In the genomic region with DNA sequence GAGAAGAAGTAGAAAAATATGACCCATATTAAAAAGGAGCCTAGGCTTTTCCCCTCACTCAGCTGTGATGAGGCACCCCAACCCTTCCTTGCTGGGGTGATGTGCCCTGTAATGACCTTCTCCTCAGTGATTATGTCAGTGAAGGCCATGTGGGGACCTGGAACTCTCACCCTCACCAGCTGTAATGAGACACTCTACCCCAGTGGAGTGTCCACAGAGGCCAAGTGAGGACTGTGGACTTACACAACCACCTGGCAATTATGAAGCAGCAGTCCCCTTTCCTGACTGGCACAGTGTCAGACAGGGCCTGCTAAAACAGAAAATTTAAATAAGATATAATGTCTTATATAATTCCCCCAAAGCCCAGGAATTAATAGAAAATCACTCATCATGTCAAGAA, we compare ENCODE assay signal across 1 cellular context.
TF ChIP-seq lines count a peak whose summit lies in the region.

No MANE protein-coding gene starts in this region.

TF ChIP-seq in IMR-90, 13 proteins besides CTCF, POLR2A, EP300 and RAD21:
- no peak for TF ChIP-seq MAZ (IDR thresholded peaks at IDR 0.05; ENCODE audit: borderline replicate concordance, low read depth, low read length)
- TF ChIP-seq RCOR1 (IDR thresholded peaks at IDR 0.05; ENCODE audit: insufficient replicate concordance, low read length), result no peak
